ENCODE assay signal across 8 cellular contexts in the genomic region with DNA sequence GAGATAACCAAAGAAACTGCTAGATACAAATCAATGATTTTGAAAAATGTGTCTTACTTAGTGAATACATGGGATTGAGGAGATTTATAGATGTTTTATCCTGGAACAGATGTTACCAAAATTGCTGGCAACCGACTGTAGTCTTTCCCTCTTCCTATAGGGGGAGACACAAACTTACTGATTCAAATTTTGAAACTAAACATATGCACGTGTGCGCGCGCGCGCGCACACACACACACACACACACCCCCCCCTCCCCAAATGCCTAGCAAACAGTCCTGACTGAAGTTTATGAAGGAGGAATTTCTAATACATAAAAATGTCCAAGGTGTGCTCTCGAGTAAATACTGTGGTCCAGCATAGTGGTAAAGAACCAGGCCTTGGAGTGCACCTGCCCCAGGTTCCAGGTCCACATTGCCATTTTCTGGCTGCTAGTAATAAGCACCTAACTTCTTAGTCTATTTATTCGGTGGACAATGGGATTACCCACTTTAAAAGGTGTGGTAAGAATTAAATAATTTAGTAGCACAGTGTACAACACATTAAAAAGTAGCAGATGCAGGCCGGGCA. TPM values are rescaled to one million over a fixed set of nuclear protein-coding genes. Genes with fewer than 3 reads are reported as not detected.
DNase-seq lines count a peak whose midpoint lies in the region; ATAC-seq, FAIRE-seq and TF ChIP-seq lines count a peak whose summit lies in the region.

No MANE protein-coding gene starts in this region.

- H3K4me1 ChIP-seq in adrenal gland (replicated peaks in 1 of 2) (peaks cover 9 to 13% of the 10 kb centered on the region in 2 donors), kidney (ENCODE audit: control insufficient read depth in 1 of 2, insufficient read depth in 1 of 2, low read depth in 1 of 2, low read length in 2 of 2) (peaks cover 0 to 5% of the 10 kb centered on the region in 2 donors), thoracic aorta (ENCODE audit: control insufficient read depth in 1 of 2, low read depth in 2 of 2) (peaks cover 7 to 18% of the 10 kb centered on the region in 2 donors)

- no peak for FAIRE-seq in kidney (lab: Jason Lieb, UNC)

- WGBS in adrenal gland, 4 donors: 54 to 79% (median 74%) methylated on average over 9 to 11 of the region's 11 CpGs

- no peak overlapping the region for H3K27ac ChIP-seq in adrenal gland
- H3K27ac ChIP-seq in kidney (ENCODE audit: low read depth in 2 of 2, low read length in 2 of 2): no peak overlapping the region
- H3K27ac ChIP-seq in thoracic aorta: no peak overlapping the region

- TF ChIP-seq CTCF in adrenal gland (IDR thresholded peaks at IDR 0.05): peak; percentile 38 to 63 (median 55)
- peak; percentile 51 for TF ChIP-seq CTCF in kidney (IDR thresholded peaks at IDR 0.05; ENCODE audit: borderline replicate concordance, extremely low read depth, insufficient read depth)
- TF ChIP-seq CTCF in thoracic aorta (IDR thresholded peaks at IDR 0.05): peak; percentile 45

- DNase-seq in NCI-H82 (lab: John Stamatoyannopoulos, UW) (peak; percentile 62), NCI-H82 treated with DMSO at 0.1 percent for 48 hours (lab: John Stamatoyannopoulos, UW; ENCODE audit: unreplicated experiment) (no peak), NOMO-1 treated with DMSO at 0.1 percent for 48 hours (lab: John Stamatoyannopoulos, UW; ENCODE audit: unreplicated experiment) (peak; percentile 8), adrenal gland (peak in 2 of 7 donors; percentile 28 to 45), kidney (no peak), thoracic aorta (ENCODE audit: low spot score) (no peak), ecto neural progenitor cell (ENCODE audit: low spot score) (no peak), GM19238 (ENCODE audit: insufficient read length, low spot score) (no peak)

- H3K9me3 ChIP-seq in adrenal gland (replicated peaks in 1 of 3) (no peaks in the 10 kb centered on the region), kidney (ENCODE audit: control insufficient read depth in 1 of 2, low read length in 2 of 2) (no peaks in the 10 kb centered on the region), thoracic aorta (no peaks in the 10 kb centered on the region)

- intact Hi-C loops in adrenal gland (cut with DNase I): no loop called here
- intact Hi-C loops in kidney (cut with DNase I): loop anchor here (10.0 kb wide), 1 partner anchor 149 kb away; no protein-coding TSS in a partner anchor

- TF ChIP-seq POLR2A in adrenal gland (IDR thresholded peaks at IDR 0.05): no peak

- no peak for ATAC-seq in thoracic aorta (ENCODE audit: insufficient number of reproducible peaks, low FRiP score, low read depth)

- H3K27me3 ChIP-seq in adrenal gland (no peaks in the 10 kb centered on the region), thoracic aorta (replicated peaks; ENCODE audit: insufficient read depth) (no peaks in the 10 kb centered on the region)

- H3K36me3 ChIP-seq in adrenal gland (replicated peaks in 1 of 2) (peaks cover 0 to 94% of the 10 kb centered on the region in 2 donors), kidney (ENCODE audit: control insufficient read depth in 1 of 2, insufficient read depth in 2 of 2, low read length in 2 of 2) (peaks cover 28 to 61% of the 10 kb centered on the region in 2 donors), thoracic aorta (peaks cover 62% of the 10 kb centered on the region)

- no peak overlapping the region for H3K4me3 ChIP-seq in adrenal gland
- no peak overlapping the region for H3K4me3 ChIP-seq in kidney (ENCODE audit: low read length in 2 of 2)
- H3K4me3 ChIP-seq in thoracic aorta: no peak overlapping the region

- no peak overlapping the region for H3K9ac ChIP-seq in kidney (ENCODE audit: low read length in 2 of 2)

RNA-seq across cellular contexts. Expression of a gene that starts 18.5 kb away (rescaled TPM):
- total RNA-seq in adrenal gland (1 to 10 TPM; 3.4 to 7.4 (median 5.0) TPM), kidney (4.7 TPM), thoracic aorta (10 to 100 TPM in 1 of 2 donors, 1 to 10 TPM in 1; 5.4 to 15.0 TPM)
- polyA plus RNA-seq in adrenal gland (10 to 100 TPM in 2 of 3 donors, 1 to 10 TPM in 1; 7.9 to 17.9 (median 15.1) TPM), kidney (ENCODE audit: insufficient read depth, low read depth, low replicate concordance) (7.0 TPM)

RNA-seq across cellular contexts. Expression of a gene that starts 44.3 kb away (rescaled TPM):
- total RNA-seq in adrenal gland (10 to 100 TPM; 14.2 to 56.9 (median 40.0) TPM), kidney (72.5 TPM), thoracic aorta (10 to 100 TPM; 41.2 to 74.1 TPM)
- polyA plus RNA-seq in adrenal gland (10 to 100 TPM; 41.4 to 71.0 (median 53.4) TPM), kidney (ENCODE audit: insufficient read depth, low read depth, low replicate concordance) (28.5 TPM)

Comparison
In these comparisons a context has a peak if more than half of its experiments do, and no peak if none do; other contexts are left out.
1. DNase-seq: peak in NCI-H82 (single experiment) and NOMO-1 treated with DMSO at 0.1 percent for 48 hours (single experiment); none in NCI-H82 treated with DMSO at 0.1 percent for 48 hours (single experiment), kidney (single experiment), thoracic aorta (single experiment), ecto neural progenitor cell (single experiment) and GM19238 (single experiment).
2. Peak in every context shown above with its lines, with median percentiles within 50 percentile points of each other: CTCF ChIP-seq.